Comparison of ENCODE assay signal across 1 cellular context in genomic region chr7:26515462-26515861, GRCh38.
A peak's percentile ranks its signal among the peaks of the same experiment; 100 is the strongest.
TF ChIP-seq lines count a peak whose summit lies in the region.

No MANE protein-coding gene starts in this region.

TF ChIP-seq in Ishikawa, 13 proteins besides CTCF, POLR2A, EP300 and RAD21 (continued from another document):
- no peak for TF ChIP-seq REST (IDR thresholded peaks at IDR 0.05; ENCODE audit: low read depth)
- TF ChIP-seq TCF12 (IDR thresholded peaks at IDR 0.05; ENCODE audit: low read depth) = peak; percentile 98
TF ChIP-seq in Ishikawa: peak in this region for 7.
